Comparison of ENCODE assay signal across 2 cellular contexts in the genomic region with DNA sequence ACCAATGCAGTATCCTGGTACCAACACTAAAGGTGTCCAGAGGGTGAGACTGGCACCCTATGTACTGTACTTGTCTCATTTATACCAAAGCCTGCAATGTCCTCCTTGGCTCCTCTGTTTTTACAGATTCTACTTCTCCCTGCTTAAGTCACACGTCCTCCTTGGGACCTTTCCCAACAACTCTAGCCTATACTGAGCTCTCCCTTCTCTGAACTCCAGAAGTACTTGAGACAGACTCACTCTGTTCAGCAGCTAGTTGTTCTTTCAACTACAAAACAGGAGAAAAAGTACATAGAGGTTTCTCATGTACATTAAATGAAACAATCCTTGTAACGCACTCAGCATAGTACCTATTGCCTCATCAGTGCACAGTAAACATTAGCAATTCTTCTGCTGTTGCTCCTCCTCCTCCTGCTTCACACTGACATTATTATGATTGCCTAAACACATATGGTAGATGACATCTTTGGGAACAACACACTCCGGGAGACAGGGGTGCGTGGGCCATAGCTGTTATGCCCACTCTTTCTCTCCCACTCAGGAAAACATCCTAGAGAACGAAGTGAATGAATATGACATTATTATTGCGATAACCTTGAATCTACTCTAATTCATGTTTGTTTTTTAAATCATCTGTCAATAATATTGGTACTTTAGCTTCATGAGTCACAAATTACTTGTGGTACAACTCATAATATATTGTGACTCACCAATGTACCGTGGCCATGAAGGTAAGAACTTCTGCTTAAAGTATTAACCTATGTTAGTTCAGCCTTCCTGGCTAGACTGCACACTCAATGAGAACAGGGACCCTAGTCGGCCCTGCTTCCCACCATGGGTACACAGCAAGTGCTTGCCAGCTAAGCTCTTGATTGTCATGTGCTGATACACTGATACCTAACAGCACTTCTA.
TF ChIP-seq lines count a peak whose summit lies in the region.

No MANE protein-coding gene starts in this region.

TF ChIP-seq in HEK293, 187 proteins besides CTCF, POLR2A, EP300 and RAD21 (continued from another document):
- TF ChIP-seq, protein P1, sequence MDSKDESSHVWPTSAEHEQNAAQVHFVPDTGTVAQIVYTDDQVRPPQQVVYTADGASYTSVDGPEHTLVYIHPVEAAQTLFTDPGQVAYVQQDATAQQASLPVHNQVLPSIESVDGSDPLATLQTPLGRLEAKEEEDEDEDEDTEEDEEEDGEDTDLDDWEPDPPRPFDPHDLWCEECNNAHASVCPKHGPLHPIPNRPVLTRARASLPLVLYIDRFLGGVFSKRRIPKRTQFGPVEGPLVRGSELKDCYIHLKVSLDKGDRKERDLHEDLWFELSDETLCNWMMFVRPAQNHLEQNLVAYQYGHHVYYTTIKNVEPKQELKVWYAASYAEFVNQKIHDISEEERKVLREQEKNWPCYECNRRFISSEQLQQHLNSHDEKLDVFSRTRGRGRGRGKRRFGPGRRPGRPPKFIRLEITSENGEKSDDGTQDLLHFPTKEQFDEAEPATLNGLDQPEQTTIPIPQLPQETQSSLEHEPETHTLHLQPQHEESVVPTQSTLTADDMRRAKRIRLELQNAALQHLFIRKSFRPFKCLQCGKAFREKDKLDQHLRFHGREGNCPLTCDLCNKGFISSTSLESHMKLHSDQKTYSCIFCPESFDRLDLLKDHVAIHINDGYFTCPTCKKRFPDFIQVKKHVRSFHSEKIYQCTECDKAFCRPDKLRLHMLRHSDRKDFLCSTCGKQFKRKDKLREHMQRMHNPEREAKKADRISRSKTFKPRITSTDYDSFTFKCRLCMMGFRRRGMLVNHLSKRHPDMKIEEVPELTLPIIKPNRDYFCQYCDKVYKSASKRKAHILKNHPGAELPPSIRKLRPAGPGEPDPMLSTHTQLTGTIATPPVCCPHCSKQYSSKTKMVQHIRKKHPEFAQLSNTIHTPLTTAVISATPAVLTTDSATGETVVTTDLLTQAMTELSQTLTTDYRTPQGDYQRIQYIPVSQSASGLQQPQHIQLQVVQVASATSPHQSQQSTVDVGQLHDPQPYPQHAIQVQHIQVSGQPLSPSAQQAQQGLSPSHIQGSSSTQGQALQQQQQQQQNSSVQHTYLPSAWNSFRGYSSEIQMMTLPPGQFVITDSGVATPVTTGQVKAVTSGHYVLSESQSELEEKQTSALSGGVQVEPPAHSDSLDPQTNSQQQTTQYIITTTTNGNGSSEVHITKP (tag by site-specific recombination; IDR thresholded peaks at IDR 0.05), result peak; percentile 65
TF ChIP-seq in HEK293: peak in this region for 4.

TF ChIP-seq in SK-N-SH, 30 proteins besides CTCF, POLR2A, EP300 and RAD21 (continued from another document):
- TF ChIP-seq, protein P2, sequence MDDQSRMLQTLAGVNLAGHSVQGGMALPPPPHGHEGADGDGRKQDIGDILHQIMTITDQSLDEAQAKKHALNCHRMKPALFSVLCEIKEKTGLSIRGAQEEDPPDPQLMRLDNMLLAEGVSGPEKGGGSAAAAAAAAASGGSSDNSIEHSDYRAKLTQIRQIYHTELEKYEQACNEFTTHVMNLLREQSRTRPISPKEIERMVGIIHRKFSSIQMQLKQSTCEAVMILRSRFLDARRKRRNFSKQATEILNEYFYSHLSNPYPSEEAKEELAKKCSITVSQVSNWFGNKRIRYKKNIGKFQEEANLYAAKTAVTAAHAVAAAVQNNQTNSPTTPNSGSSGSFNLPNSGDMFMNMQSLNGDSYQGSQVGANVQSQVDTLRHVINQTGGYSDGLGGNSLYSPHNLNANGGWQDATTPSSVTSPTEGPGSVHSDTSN (IDR thresholded peaks at IDR 0.05), result 0 out of 2 replicates have a peak, but pooled peaks have one; percentile 10
- no peak for TF ChIP-seq TAF1 (IDR thresholded peaks at IDR 0.05; ENCODE audit: borderline replicate concordance, low read depth, low read length)
- peak; percentile 23; the same call in 1 of the 2 replicates for TF ChIP-seq JUND (IDR thresholded peaks at IDR 0.05)
- TF ChIP-seq GATA2 (CRISPR knock-in tag; IDR thresholded peaks at IDR 0.05), result no peak
